ENCODE assay signal across 19 cellular contexts in the genomic region with DNA sequence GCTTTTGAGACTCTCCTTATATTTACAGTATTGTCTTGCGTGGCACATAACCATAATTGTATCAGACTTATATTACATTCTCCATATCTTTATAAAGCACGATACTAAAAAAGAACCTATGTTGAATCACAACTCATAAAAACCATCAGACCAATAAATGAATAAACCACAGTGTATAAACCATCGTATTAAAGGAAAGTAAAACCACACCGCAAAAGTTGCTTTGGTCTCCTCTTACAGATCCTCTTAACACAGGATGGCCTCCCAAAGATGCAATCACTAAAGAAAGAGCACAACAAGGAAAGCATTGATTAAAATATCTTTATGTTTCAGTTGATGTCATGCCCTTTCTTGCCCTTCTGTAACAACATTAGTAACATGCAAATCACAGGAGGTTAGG.
A peak's percentile ranks its signal among the peaks of the same experiment; 100 is the strongest.
DNase-seq lines count a peak whose midpoint lies in the region; ATAC-seq, FAIRE-seq and TF ChIP-seq lines count a peak whose summit lies in the region.
"Had no signal": no experiment of that assay in that cellular context is flagged by ENCODE, and none has a peak within 500 bp of the region (broad histone marks: within the 10 kb centered on the region; RNA-seq: fewer than 3 reads in every experiment).

No MANE protein-coding gene starts in this region.

- FAIRE-seq in D721Med (lab: Jason Lieb, UNC) (peak; percentile 80), GM18507 (lab: Jason Lieb, UNC) (peak; percentile 46)
- FAIRE-seq: G401.6, GM19239, HTR-8/SVneo, K562 had no signal

- no peaks in the 10 kb centered on the region for H3K36me3 Mint-ChIP-seq in CD8-positive, alpha-beta T cell
- H3K36me3 Mint-ChIP-seq: CD8-positive, alpha-beta memory T cell had no signal

- no peak for TF ChIP-seq CTCF in D721Med (IDR thresholded peaks at IDR 0.05; ENCODE audit: insufficient read depth, missing control alignments)
- no peak for TF ChIP-seq CTCF in CD8-positive, alpha-beta T cell (IDR thresholded peaks at IDR 0.05)
- TF ChIP-seq CTCF in ascending aorta (IDR thresholded peaks at IDR 0.05), result no peak

- H3K4me1 Mint-ChIP-seq in CD8-positive, alpha-beta T cell (ENCODE audit: low read depth), result no peaks in the 10 kb centered on the region
- H3K4me1 Mint-ChIP-seq: B cell; CD8-positive, alpha-beta memory T cell; GM23338 had no signal

- H3K4me3 ChIP-seq in CD8-positive, alpha-beta T cell (ENCODE audit: low read depth, low read length), result no peak overlapping the region
- no peak overlapping the region for H3K4me3 ChIP-seq in ascending aorta
- H3K4me3 ChIP-seq: BLaER1 treated with 17β-estradiol and CSF1 and Interleukin-3, amounts not matched to agents 10 nM and 100 nM; GM23338; K562 had no signal

- CTCF ChIA-PET in CD8-positive, alpha-beta T cell (lab: Charles Lee), result no interaction called here

- H3K9me3 Mint-ChIP-seq in CD8-positive, alpha-beta T cell, result no peaks in the 10 kb centered on the region
- H3K9me3 Mint-ChIP-seq: CD8-positive, alpha-beta memory T cell; GM23338 had no signal

- H3K27me3 Mint-ChIP-seq in CD8-positive, alpha-beta T cell (ENCODE audit: low read depth), result no peaks in the 10 kb centered on the region
- H3K27me3 Mint-ChIP-seq: B cell; CD8-positive, alpha-beta memory T cell had no signal

- H3K4me3 Mint-ChIP-seq in CD8-positive, alpha-beta T cell, result no peak overlapping the region
- H3K4me3 Mint-ChIP-seq: B cell; CD8-positive, alpha-beta memory T cell; GM23338; HFFc6 had no signal

- DNase-seq in D721Med (ENCODE audit: insufficient read length, low spot score) (no peak), GM18507 (ENCODE audit: extremely low spot score, insufficient read length, low read depth) (no peak), NCI-H1105 (lab: John Stamatoyannopoulos, UW) (peak; percentile 55), foreskin melanocyte (peak; percentile 11), ascending aorta (ENCODE audit: low spot score in 2 of 2) (no peak)
- no peak for DNase-seq in CD8-positive, alpha-beta T cell
- DNase-seq: CD8-positive, alpha-beta memory T cell; COR-L47; H7; HFFc6; IMR-90 had no signal

- ATAC-seq in CD8-positive, alpha-beta T cell, result no peak
- ATAC-seq: GM23338, HCT116, K562 had no signal

- no peak overlapping the region for H3K27ac Mint-ChIP-seq in CD8-positive, alpha-beta T cell
- H3K27ac Mint-ChIP-seq: B cell; CD8-positive, alpha-beta memory T cell; GM23338; HFFc6 had no signal

- POLR2A ChIA-PET in CD8-positive, alpha-beta T cell (lab: Charles Lee), result no interaction called here

- no peaks in the 10 kb centered on the region for H3K4me1 ChIP-seq in CD8-positive, alpha-beta T cell (ENCODE audit: insufficient read depth, low read length)
- no peaks in the 10 kb centered on the region for H3K4me1 ChIP-seq in ascending aorta
- H3K4me1 ChIP-seq: BLaER1 treated with 17β-estradiol and CSF1 and Interleukin-3, amounts not matched to agents 10 nM and 100 nM had no signal

- no peaks in the 10 kb centered on the region for H3K27me3 ChIP-seq in CD8-positive, alpha-beta T cell (ENCODE audit: insufficient read depth, low read length)
- no peaks in the 10 kb centered on the region for H3K27me3 ChIP-seq in ascending aorta
- H3K27me3 ChIP-seq: BLaER1 treated with 17β-estradiol and CSF1 and Interleukin-3, amounts not matched to agents 10 nM and 100 nM had no signal

- no peak overlapping the region for H3K27ac ChIP-seq in CD8-positive, alpha-beta T cell (ENCODE audit: low read depth, low read length)
- H3K27ac ChIP-seq in ascending aorta, result no peak overlapping the region
- H3K27ac ChIP-seq: BLaER1 treated with 17β-estradiol and CSF1 and Interleukin-3, amounts not matched to agents 10 nM and 100 nM had no signal

- intact Hi-C loops in CD8-positive, alpha-beta T cell (cut with DNase I, micrococcal nuclease), result no loop called here
- intact Hi-C loops in ascending aorta (cut with DNase I), result no loop called here

- H3K36me3 ChIP-seq in CD8-positive, alpha-beta T cell (ENCODE audit: insufficient read depth, low read length), result no peaks in the 10 kb centered on the region
- H3K36me3 ChIP-seq in ascending aorta, result no peaks in the 10 kb centered on the region

- no peaks in the 10 kb centered on the region for H3K9me3 ChIP-seq in CD8-positive, alpha-beta T cell (ENCODE audit: low read length)
- no peaks in the 10 kb centered on the region for H3K9me3 ChIP-seq in ascending aorta
- H3K9me3 ChIP-seq: BLaER1 treated with 17β-estradiol and CSF1 and Interleukin-3, amounts not matched to agents 10 nM and 100 nM had no signal

Comparison
In these comparisons a context has a peak if more than half of its experiments do, and no peak if none do; other contexts are left out.
1. DNase-seq: peak in NCI-H1105 (single experiment) and foreskin melanocyte (single experiment); none in D721Med (single experiment), GM18507 (single experiment), CD8-positive, alpha-beta T cell (0 of 7) and ascending aorta (0 of 2).